ENCODE assay signal across 1 cellular context in the genomic region with DNA sequence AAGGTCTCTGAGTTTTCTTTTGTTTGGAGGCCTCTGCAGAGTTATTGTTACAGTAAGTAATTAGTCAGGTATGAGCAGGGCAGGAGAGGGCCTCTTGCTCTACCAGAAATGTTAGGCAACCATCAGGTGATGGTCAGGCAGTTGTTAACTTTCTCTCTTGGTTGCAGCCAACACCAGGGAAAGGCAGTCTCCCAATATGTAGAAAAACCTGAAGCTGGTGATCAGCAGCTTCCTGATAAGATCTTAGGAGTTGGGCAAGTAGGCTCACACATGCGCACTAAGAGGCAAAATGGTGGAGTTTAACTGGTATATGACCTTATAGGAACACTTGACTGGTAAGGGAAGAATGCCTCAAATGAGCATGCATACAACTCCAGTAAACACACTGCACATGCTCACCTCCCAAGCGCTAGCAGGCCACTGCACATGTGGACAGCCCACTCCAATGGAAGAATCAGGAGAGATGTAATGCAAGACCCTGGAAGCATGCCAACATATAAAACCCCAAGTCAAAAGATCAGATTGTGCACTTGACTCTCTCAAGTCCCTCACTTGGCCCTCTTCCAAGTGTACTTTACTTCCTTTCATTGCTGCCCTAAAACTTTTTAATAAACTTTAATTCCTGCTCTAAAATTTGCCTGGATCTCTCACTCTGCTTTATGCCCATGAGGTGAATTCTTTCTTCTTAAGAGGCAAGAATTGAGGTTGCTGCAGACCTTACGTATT.
TF ChIP-seq lines count a peak whose summit lies in the region.

No MANE protein-coding gene starts in this region.

TF ChIP-seq in GM23338, 12 proteins besides CTCF, POLR2A, EP300 and RAD21 (continued from another document):
- TF ChIP-seq, protein P1, sequence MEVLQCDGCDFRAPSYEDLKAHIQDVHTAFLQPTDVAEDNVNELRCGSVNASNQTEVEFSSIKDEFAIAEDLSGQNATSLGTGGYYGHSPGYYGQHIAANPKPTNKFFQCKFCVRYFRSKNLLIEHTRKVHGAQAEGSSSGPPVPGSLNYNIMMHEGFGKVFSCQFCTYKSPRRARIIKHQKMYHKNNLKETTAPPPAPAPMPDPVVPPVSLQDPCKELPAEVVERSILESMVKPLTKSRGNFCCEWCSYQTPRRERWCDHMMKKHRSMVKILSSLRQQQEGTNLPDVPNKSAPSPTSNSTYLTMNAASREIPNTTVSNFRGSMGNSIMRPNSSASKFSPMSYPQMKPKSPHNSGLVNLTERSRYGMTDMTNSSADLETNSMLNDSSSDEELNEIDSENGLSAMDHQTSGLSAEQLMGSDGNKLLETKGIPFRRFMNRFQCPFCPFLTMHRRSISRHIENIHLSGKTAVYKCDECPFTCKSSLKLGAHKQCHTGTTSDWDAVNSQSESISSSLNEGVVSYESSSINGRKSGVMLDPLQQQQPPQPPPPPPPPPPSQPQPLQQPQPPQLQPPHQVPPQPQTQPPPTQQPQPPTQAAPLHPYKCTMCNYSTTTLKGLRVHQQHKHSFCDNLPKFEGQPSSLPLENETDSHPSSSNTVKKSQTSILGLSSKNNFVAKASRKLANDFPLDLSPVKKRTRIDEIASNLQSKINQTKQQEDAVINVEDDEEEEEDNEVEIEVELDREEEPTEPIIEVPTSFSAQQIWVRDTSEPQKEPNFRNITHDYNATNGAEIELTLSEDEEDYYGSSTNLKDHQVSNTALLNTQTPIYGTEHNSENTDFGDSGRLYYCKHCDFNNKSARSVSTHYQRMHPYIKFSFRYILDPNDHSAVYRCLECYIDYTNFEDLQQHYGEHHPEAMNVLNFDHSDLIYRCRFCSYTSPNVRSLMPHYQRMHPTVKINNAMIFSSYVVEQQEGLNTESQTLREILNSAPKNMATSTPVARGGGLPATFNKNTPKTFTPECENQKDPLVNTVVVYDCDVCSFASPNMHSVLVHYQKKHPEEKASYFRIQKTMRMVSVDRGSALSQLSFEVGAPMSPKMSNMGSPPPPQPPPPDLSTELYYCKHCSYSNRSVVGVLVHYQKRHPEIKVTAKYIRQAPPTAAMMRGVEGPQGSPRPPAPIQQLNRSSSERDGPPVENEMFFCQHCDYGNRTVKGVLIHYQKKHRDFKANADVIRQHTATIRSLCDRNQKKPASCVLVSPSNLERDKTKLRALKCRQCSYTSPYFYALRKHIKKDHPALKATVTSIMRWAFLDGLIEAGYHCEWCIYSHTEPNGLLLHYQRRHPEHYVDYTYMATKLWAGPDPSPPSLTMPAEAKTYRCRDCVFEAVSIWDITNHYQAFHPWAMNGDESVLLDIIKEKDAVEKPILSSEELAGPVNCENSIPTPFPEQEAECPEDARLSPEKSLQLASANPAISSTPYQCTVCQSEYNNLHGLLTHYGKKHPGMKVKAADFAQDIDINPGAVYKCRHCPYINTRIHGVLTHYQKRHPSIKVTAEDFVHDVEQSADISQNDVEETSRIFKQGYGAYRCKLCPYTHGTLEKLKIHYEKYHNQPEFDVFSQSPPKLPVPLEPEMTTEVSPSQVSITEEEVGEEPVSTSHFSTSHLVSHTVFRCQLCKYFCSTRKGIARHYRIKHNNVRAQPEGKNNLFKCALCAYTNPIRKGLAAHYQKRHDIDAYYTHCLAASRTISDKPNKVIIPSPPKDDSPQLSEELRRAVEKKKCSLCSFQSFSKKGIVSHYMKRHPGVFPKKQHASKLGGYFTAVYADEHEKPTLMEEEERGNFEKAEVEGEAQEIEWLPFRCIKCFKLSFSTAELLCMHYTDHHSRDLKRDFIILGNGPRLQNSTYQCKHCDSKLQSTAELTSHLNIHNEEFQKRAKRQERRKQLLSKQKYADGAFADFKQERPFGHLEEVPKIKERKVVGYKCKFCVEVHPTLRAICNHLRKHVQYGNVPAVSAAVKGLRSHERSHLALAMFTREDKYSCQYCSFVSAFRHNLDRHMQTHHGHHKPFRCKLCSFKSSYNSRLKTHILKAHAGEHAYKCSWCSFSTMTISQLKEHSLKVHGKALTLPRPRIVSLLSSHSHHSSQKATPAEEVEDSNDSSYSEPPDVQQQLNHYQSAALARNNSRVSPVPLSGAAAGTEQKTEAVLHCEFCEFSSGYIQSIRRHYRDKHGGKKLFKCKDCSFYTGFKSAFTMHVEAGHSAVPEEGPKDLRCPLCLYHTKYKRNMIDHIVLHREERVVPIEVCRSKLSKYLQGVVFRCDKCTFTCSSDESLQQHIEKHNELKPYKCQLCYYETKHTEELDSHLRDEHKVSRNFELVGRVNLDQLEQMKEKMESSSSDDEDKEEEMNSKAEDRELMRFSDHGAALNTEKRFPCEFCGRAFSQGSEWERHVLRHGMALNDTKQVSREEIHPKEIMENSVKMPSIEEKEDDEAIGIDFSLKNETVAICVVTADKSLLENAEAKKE (CRISPR knock-in tag; IDR thresholded peaks at IDR 0.05): no peak
- TF ChIP-seq ZNF331 (CRISPR knock-in tag; IDR thresholded peaks at IDR 0.05; ENCODE audit: low read depth) (no peak), JUNB (IDR thresholded peaks at IDR 0.05; ENCODE audit: unreplicated experiment) (no peak), CREB1 (CRISPR knock-in tag; IDR thresholded peaks at IDR 0.05; ENCODE audit: low read depth) (no peak), ETS1 (IDR thresholded peaks at IDR 0.05) (no peak), ZNF114 (CRISPR knock-in tag; IDR thresholded peaks at IDR 0.05) (no peak), EZH2 (IDR thresholded peaks at IDR 0.05; ENCODE audit: low read depth, unreplicated experiment) (no peak)
